In the genomic region with DNA sequence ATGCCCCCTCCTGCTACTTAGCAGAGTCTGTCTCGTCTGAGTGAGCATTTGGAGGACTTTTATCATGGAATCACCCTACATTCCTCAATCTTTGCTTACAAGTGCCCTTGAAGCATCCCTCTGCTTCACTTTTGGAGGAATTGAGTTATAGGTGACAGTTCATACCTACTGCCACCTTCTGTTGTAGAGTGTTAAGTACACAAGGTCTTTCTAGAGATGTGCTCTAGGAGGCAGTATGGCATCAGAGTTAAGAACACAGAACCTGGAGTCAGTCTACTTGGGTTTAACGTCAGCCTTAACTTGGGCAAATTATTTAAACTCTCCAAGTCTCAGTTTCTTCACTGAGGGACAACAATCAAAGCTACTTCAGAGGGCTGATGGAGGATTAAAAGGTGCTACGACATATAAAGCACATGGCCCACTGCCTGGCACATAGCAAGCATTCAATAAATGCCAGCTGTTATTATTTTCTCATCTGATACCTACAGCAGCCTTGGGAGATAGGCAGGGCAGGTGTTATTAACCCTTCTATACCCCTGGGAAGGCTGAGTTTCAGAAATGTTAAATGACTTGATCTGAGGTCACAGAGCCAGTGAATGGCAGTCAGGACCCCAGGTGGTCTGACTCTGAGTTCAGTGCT, we compare ENCODE assay signal across 1 cellular context.
A peak's percentile ranks its signal among the peaks of the same experiment; 100 is the strongest.
TF ChIP-seq lines count a peak whose summit lies in the region.

No MANE protein-coding gene starts in this region.

TF ChIP-seq in HepG2, 621 proteins besides CTCF, POLR2A, EP300 and RAD21 (continued from another document):
- TF ChIP-seq FOXA3 (CRISPR knock-in tag; IDR thresholded peaks at IDR 0.05): peak; percentile 87
- TF ChIP-seq ZNF550 (CRISPR knock-in tag; IDR thresholded peaks at IDR 0.05; ENCODE audit: borderline replicate concordance): no peak
- no peak for TF ChIP-seq MIER3 (CRISPR knock-in tag; IDR thresholded peaks at IDR 0.05; ENCODE audit: borderline replicate concordance)
- TF ChIP-seq PHF20 (CRISPR knock-in tag; IDR thresholded peaks at IDR 0.05): no peak
- TF ChIP-seq, protein P1, sequence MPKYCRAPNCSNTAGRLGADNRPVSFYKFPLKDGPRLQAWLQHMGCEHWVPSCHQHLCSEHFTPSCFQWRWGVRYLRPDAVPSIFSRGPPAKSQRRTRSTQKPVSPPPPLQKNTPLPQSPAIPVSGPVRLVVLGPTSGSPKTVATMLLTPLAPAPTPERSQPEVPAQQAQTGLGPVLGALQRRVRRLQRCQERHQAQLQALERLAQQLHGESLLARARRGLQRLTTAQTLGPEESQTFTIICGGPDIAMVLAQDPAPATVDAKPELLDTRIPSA (CRISPR knock-in tag; IDR thresholded peaks at IDR 0.05; ENCODE audit: borderline replicate concordance): no peak
- no peak for TF ChIP-seq ZC3H13 (CRISPR knock-in tag; IDR thresholded peaks at IDR 0.05)
- TF ChIP-seq PPARG (CRISPR knock-in tag; conservative IDR thresholded peaks at IDR 0.05): peak; percentile 82
- no peak for TF ChIP-seq FOXA1 (IDR thresholded peaks at IDR 0.05)
- TF ChIP-seq FOXA1 (CRISPR knock-in tag; IDR thresholded peaks at IDR 0.05): peak; percentile 98
